Comparison of ENCODE assay signal across 21 cellular contexts in genomic region chr17:2778489-2778888, GRCh38. TPM values are rescaled to one million over a fixed set of nuclear protein-coding genes. Genes with fewer than 3 reads are reported as not detected.
A peak's percentile ranks its signal among the peaks of the same experiment; 100 is the strongest.
DNase-seq lines count a peak whose midpoint lies in the region; ATAC-seq and TF ChIP-seq lines count a peak whose summit lies in the region.
"Had no signal": no experiment of that assay in that cellular context is flagged by ENCODE, and none has a peak within 500 bp of the region (broad histone marks: within the 10 kb centered on the region; RNA-seq: fewer than 3 reads in every experiment).

No MANE protein-coding gene starts in this region.

- no peak overlapping the region for H3K27ac ChIP-seq in BLaER1 treated with 17β-estradiol and CSF1 and Interleukin-3, amounts not matched to agents 10 nM and 100 nM
- H3K27ac ChIP-seq: HL-60 had no signal

- peak overlapping the region in 7 of 11 experiments; percentile 7 to 60 (median 19); a peak in 8 of 22 replicates for H3K4me2 ChIP-seq in BLaER1 treated with 17β-estradiol and CSF1 and Interleukin-3, amounts not matched to agents 10 nM and 100 nM

- peak overlapping the region in 4 of 5 experiments; percentile 18 to 91 (median 68) for H3K4me3 Mint-ChIP-seq in brain
- H3K4me3 Mint-ChIP-seq in nephron = peak overlapping the region in 2 of 3 experiments; percentile 8 to 32
- H3K4me3 Mint-ChIP-seq in type B pancreatic cell = peak overlapping the region; percentile 31
- no peak overlapping the region for H3K4me3 Mint-ChIP-seq in T-cell
- H3K4me3 Mint-ChIP-seq: B cell; CD8-positive, alpha-beta T cell; H9 had no signal

- H3K36me3 ChIP-seq in BLaER1 treated with 17β-estradiol and CSF1 and Interleukin-3, amounts not matched to agents 10 nM and 100 nM = no peaks in the 10 kb centered on the region

- no peak for TF ChIP-seq CTCF in brain (conservative IDR thresholded peaks at IDR 0.05)
- no peak for TF ChIP-seq CTCF in nephron (IDR thresholded peaks at IDR 0.05; ENCODE audit: unreplicated experiment in 3 of 3)
- no peak for TF ChIP-seq CTCF in type B pancreatic cell (conservative IDR thresholded peaks at IDR 0.05)

- no peak overlapping the region for H3K4me3 ChIP-seq in BLaER1 treated with 17β-estradiol and CSF1 and Interleukin-3, amounts not matched to agents 10 nM and 100 nM
- H3K4me3 ChIP-seq: K562 had no signal

- H4K20me1 ChIP-seq in BLaER1 treated with 17β-estradiol and CSF1 and Interleukin-3, amounts not matched to agents 10 nM and 100 nM = peaks cover 0 to 8% (median 0%) of the 10 kb centered on the region in 11 experiments; a peak in 2 of 22 replicates

- H3K27me3 Mint-ChIP-seq in brain (peaks cover 14% of the 10 kb centered on the region), nephron (ENCODE audit: low read depth) (peaks cover 58% of the 10 kb centered on the region), type B pancreatic cell (peaks cover 46% of the 10 kb centered on the region), T-cell (peaks cover 25 to 51% of the 10 kb centered on the region in 2 donors)

- ATAC-seq in GM18498 (IDR thresholded peaks at IDR 0.05; ENCODE audit: unreplicated experiment) (no peak), T-cell (replicated peaks in 1 of 4) (no peak), HG03196 (IDR thresholded peaks at IDR 0.05; ENCODE audit: unreplicated experiment) (no peak)
- ATAC-seq: CD8-positive, alpha-beta T cell; K562 had no signal

- H3K36me3 Mint-ChIP-seq in brain (no peaks in the 10 kb centered on the region), nephron (ENCODE audit: low read depth) (no peaks in the 10 kb centered on the region), type B pancreatic cell (no peaks in the 10 kb centered on the region), T-cell (no peaks in the 10 kb centered on the region)
- H3K36me3 Mint-ChIP-seq: CD8-positive, alpha-beta T cell had no signal

- H3K4me1 Mint-ChIP-seq in brain = peaks cover 20% of the 10 kb centered on the region
- H3K4me1 Mint-ChIP-seq in nephron = no peaks in the 10 kb centered on the region
- H3K4me1 Mint-ChIP-seq in type B pancreatic cell (ENCODE audit: unreplicated experiment) = peaks cover 3% of the 10 kb centered on the region
- peaks cover 6 to 22% (median 7%) of the 10 kb centered on the region in 3 donors for H3K4me1 Mint-ChIP-seq in T-cell

- no peak overlapping the region for H3K27ac Mint-ChIP-seq in brain
- H3K27ac Mint-ChIP-seq in nephron = no peak overlapping the region
- H3K27ac Mint-ChIP-seq in type B pancreatic cell = no peak overlapping the region
- H3K27ac Mint-ChIP-seq in T-cell = no peak overlapping the region
- H3K27ac Mint-ChIP-seq: B cell; CD14-positive monocyte; CD8-positive, alpha-beta T cell; H9 had no signal

- no peaks in the 10 kb centered on the region; a peak in 1 of 22 replicates for H3K9me3 ChIP-seq in BLaER1 treated with 17β-estradiol and CSF1 and Interleukin-3, amounts not matched to agents 10 nM and 100 nM (replicated peaks in 1 of 11)

- H3K27me3 ChIP-seq in BLaER1 treated with 17β-estradiol and CSF1 and Interleukin-3, amounts not matched to agents 10 nM and 100 nM = peaks cover 0 to 23% (median 0%) of the 10 kb centered on the region in 11 experiments; a peak in 7 of 22 replicates

- peaks cover 0 to 7% (median 0%) of the 10 kb centered on the region in 5 experiments for H3K9me3 Mint-ChIP-seq in brain
- no peaks in the 10 kb centered on the region for H3K9me3 Mint-ChIP-seq in nephron
- H3K9me3 Mint-ChIP-seq in type B pancreatic cell = no peaks in the 10 kb centered on the region
- no peaks in the 10 kb centered on the region for H3K9me3 Mint-ChIP-seq in T-cell
- H3K9me3 Mint-ChIP-seq: CD8-positive, alpha-beta T cell; H9 had no signal

- H3K9ac ChIP-seq in BLaER1 treated with 17β-estradiol and CSF1 and Interleukin-3, amounts not matched to agents 10 nM and 100 nM = no peak overlapping the region

- H3K4me1 ChIP-seq in BLaER1 treated with 17β-estradiol and CSF1 and Interleukin-3, amounts not matched to agents 10 nM and 100 nM = peaks cover 28 to 66% (median 56%) of the 10 kb centered on the region in 10 experiments

- DNase-seq in type B pancreatic cell (ENCODE audit: extremely low spot score, unreplicated experiment) (no peak), T-cell (no peak)
- DNase-seq: ACHN; CD8-positive, alpha-beta T cell; COR-L47; DMS153; DMS79 treated with DMSO at 0.1 percent for 48 hours; EL; GDM1; H9; Karpas-422 had no signal

- CTCF ChIA-PET in T-cell (lab: Charles Lee) = no interaction called here

- POLR2A ChIA-PET in T-cell (lab: Charles Lee) = no interaction called here

RNA-seq across cellular contexts. Expression of gene RAP1GAP2, which starts 17.7 kb away (rescaled TPM):
- polyA plus RNA-seq in brain (ENCODE audit: insufficient read depth, low read depth, low replicate concordance) = 30.9 TPM
- 49.7 and 74.2 TPM in 2 replicates for total RNA-seq in type B pancreatic cell (ENCODE audit: low replicate concordance)
- 10 to 100 TPM in 4 of 5 donors, 1 to 10 TPM in 1; 8.0 to 77.7 (median 13.3) TPM for total RNA-seq in T-cell

RNA-seq across cellular contexts. Expression of gene CCDC92B, which starts 29.0 kb away (rescaled TPM):
- polyA plus RNA-seq in brain (ENCODE audit: insufficient read depth, low read depth, low replicate concordance) = 22.1 TPM
- 1.3 and 1.5 TPM in 2 replicates for total RNA-seq in type B pancreatic cell (ENCODE audit: low replicate concordance)
- under 1 TPM in 4 of 5 donors, not detected in 1; 0.13 to 0.53 (median 0.27) TPM for total RNA-seq in T-cell
- total RNA-seq: A172, B cell, K562 had no signal
- polyA plus RNA-seq: CD14-positive monocyte, K562 had no signal

Comparison
In these comparisons a context has a peak if more than half of its experiments do, and no peak if none do; other contexts are left out.
1. H3K4me3 Mint-ChIP-seq: peak in brain (4 of 5), nephron (2 of 3) and type B pancreatic cell (single experiment); none in T-cell (0 of 3).